Comparison of ENCODE assay signal across 8 cellular contexts in the genomic region with DNA sequence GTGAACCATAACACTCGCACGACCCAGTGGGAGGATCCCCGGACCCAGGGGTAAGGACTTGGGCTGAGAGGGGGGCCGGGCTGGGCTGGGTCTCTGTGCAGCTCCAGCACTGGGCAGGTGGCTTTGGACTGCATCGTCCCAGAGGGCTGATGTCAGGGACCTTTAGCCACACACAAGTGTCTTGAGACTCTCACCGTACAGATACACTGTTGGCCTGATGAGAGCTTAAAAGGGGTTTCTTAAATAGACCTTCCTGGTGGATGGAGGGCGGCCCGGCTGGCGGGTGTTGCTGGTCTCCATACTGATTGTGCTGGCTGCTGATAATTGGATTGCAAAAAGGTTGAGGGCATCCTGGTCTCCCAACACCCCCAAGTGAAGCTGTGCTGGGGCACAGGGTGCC. TPM values are rescaled to one million over a fixed set of nuclear protein-coding genes. Genes with fewer than 3 reads are reported as not detected.
"Had no signal": no experiment of that assay in that cellular context is flagged by ENCODE, and none has a peak within 500 bp of the region (broad histone marks: within the 10 kb centered on the region; RNA-seq: fewer than 3 reads in every experiment).

No MANE protein-coding gene starts in this region.

- H3K4me3 ChIP-seq: thyroid gland had no signal

- H3K27me3 ChIP-seq: thyroid gland had no signal

- H3K9me3 ChIP-seq: thyroid gland had no signal

- H3K4me1 Mint-ChIP-seq: activated naive CD8-positive, alpha-beta T cell treated with anti-CD3 and anti-CD28 coated beads for 36 hours; naive B cell had no signal

- H3K4me3 Mint-ChIP-seq: activated naive CD8-positive, alpha-beta T cell treated with anti-CD3 and anti-CD28 coated beads for 36 hours; activated T-cell treated with anti-CD3 and anti-CD28 coated beads, Interleukin-2, amount 50 U/mL, for 4 hours; effector memory CD8-positive, alpha-beta T cell; naive B cell; T-helper 17 cell had no signal

- H3K27ac ChIP-seq: thyroid gland had no signal

- H3K9me3 Mint-ChIP-seq: activated naive CD8-positive, alpha-beta T cell treated with anti-CD3 and anti-CD28 coated beads for 36 hours; activated T-cell treated with anti-CD3 and anti-CD28 coated beads, Interleukin-2, amount 50 U/mL, for 4 hours; effector memory CD8-positive, alpha-beta T cell; naive B cell had no signal

- H3K27me3 Mint-ChIP-seq: activated naive CD8-positive, alpha-beta T cell treated with anti-CD3 and anti-CD28 coated beads for 36 hours; effector memory CD8-positive, alpha-beta T cell; naive B cell; T-helper 17 cell had no signal

- H3K27ac Mint-ChIP-seq: activated naive CD8-positive, alpha-beta T cell treated with anti-CD3 and anti-CD28 coated beads for 36 hours; T-helper 17 cell had no signal

- DNase-seq: occipital lobe; stimulated activated naive CD4-positive, alpha-beta T cell treated with Interleukin-2 at 50 U/mL for 16 hours had no signal

RNA-seq across cellular contexts. Expression of a gene that starts 21.7 kb away (rescaled TPM):
- total RNA-seq: occipital lobe had no signal
